ENCODE assay signal across 9 cellular contexts in the genomic region with DNA sequence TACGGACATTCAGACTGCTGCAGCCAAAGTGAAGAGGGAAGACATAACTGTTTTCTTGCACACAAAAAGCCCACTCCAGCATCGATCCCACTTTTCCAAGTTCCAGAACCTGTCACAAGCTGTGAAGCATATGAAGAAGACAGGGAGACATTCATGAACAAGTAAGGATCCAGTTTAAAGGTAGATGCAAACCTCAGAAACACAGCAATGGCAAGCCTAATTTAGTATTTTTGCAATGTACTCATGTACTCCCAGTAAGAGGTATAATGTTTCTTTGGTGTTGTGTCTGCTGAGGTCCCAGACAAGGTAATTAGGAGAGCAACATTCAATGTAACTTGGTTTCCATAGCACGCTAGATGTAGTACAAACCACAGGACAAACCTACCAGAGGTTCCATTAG. TPM values are rescaled to one million over a fixed set of nuclear protein-coding genes. Genes with fewer than 3 reads are reported as not detected.
"Had no signal": no experiment of that assay in that cellular context is flagged by ENCODE, and none has a peak within 500 bp of the region (broad histone marks: within the 10 kb centered on the region; RNA-seq: fewer than 3 reads in every experiment).

No MANE protein-coding gene starts in this region.

- H3K9ac ChIP-seq: GM23248 had no signal

- H3K27ac ChIP-seq: GM23248 had no signal

- DNase-seq: GM23248, GOT3, H9, HCEC 1CT, KBM-7 had no signal

- FAIRE-seq: H54, HTR-8/SVneo had no signal

- H2AFZ ChIP-seq: GM23248 had no signal

- H3K4me3 ChIP-seq: GM23248 had no signal

RNA-seq across cellular contexts. Expression of gene AFP, which starts 4.6 kb away (rescaled TPM):
- total RNA-seq: GM23248, HT-29 had no signal
- polyA plus RNA-seq: IgD-negative memory B cell had no signal

RNA-seq across cellular contexts. Expression of gene ALB, which starts 36.6 kb away (rescaled TPM):
- total RNA-seq: GM23248, H9, HT-29 had no signal
- polyA plus RNA-seq: GM23248, IgD-negative memory B cell had no signal

RNA-seq across cellular contexts. Expression of gene AFM, which starts 40.9 kb away (rescaled TPM):
- total RNA-seq: GM23248, H9, HT-29 had no signal
- polyA plus RNA-seq: GM23248, IgD-negative memory B cell had no signal
